ENCODE assay signal across 8 cellular contexts in the genomic region with DNA sequence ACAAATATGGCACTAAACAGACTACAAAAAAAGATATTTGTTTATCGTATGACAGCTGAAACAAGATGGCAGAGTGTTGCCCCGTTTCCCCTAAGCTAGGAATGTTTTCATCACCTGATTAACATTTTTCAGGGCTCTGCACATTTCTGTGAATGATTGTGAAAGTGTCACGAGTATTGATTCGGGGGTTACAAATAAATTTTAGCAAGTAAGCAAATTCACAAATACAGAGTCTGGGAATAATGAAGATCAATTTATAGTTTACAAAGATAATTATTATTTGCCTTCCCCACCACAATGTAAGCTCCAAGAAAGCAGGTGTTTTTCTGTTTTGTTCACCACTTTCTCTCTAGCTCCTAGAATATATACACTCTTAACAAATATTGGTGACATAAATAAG.
"Had no signal": no experiment of that assay in that cellular context is flagged by ENCODE, and none has a peak within 500 bp of the region (broad histone marks: within the 10 kb centered on the region; RNA-seq: fewer than 3 reads in every experiment).

No MANE protein-coding gene starts in this region.

- ATAC-seq: GM12878 had no signal

- H3K4me3 ChIP-seq: GM12878 had no signal

- DNase-seq: GDM1, GF-D8 had no signal

- FAIRE-seq: G401.6, GM12878, GM12891, GM12892, GM18507, GM19239 had no signal
